Comparison of ENCODE assay signal across 12 cellular contexts in genomic region chr2:86039963-86040655, GRCh38.
A peak's percentile ranks its signal among the peaks of the same experiment; 100 is the strongest.
DNase-seq lines count a peak whose midpoint lies in the region; ATAC-seq lines count a peak whose summit lies in the region.
"Had no signal": no experiment of that assay in that cellular context is flagged by ENCODE, and none has a peak within 500 bp of the region (broad histone marks: within the 10 kb centered on the region; RNA-seq: fewer than 3 reads in every experiment).

No MANE protein-coding gene starts in this region.

- ATAC-seq in T-cell (replicated peaks in 1 of 4) (no peak), left lobe of liver (no peak), GM18907 (IDR thresholded peaks at IDR 0.05; ENCODE audit: unreplicated experiment) (no peak), GM21529 (IDR thresholded peaks at IDR 0.05; ENCODE audit: unreplicated experiment) (no peak)
- ATAC-seq in stimulated activated memory B cell treated with anti-CD40 and anti-IgM and Interleukin-4, amounts not matched to agents 10 μg/mL and 1 μg/mL and 100 μg/mL, for 72 hours = no peak

- H3K4me1 Mint-ChIP-seq in T-cell = peaks cover 69 to 74% (median 73%) of the 10 kb centered on the region in 3 donors
- peaks cover 45% of the 10 kb centered on the region for H3K4me1 Mint-ChIP-seq in stimulated activated memory B cell treated with anti-CD40 and anti-IgM and Interleukin-4, amounts not matched to agents 10 μg/mL and 1 μg/mL and 100 μg/mL, for 72 hours

- H3K36me3 Mint-ChIP-seq in T-cell = peaks cover 25% of the 10 kb centered on the region
- peaks cover 61% of the 10 kb centered on the region for H3K36me3 Mint-ChIP-seq in stimulated activated memory B cell treated with anti-CD40 and anti-IgM and Interleukin-4, amounts not matched to agents 10 μg/mL and 1 μg/mL and 100 μg/mL, for 72 hours

- peak overlapping the region in 1 of 3 donors; percentile 37 for H3K4me3 Mint-ChIP-seq in T-cell
- no peak overlapping the region for H3K4me3 Mint-ChIP-seq in stimulated activated memory B cell treated with anti-CD40 and anti-IgM and Interleukin-4, amounts not matched to agents 10 μg/mL and 1 μg/mL and 100 μg/mL, for 72 hours

- CTCF ChIA-PET in T-cell (lab: Charles Lee) = interaction anchor here in 1 of 2 donors (1.3 to 2.3 kb wide), 3 partner anchors 28 to 213 kb away, joined by 3 to 9 read pairs (median 7); no protein-coding TSS in a partner anchor

- no peaks in the 10 kb centered on the region for H3K27me3 Mint-ChIP-seq in T-cell
- no peaks in the 10 kb centered on the region for H3K27me3 Mint-ChIP-seq in stimulated activated memory B cell treated with anti-CD40 and anti-IgM and Interleukin-4, amounts not matched to agents 10 μg/mL and 1 μg/mL and 100 μg/mL, for 72 hours

- peak overlapping the region; percentile 99 for H3K27ac Mint-ChIP-seq in T-cell
- peak overlapping the region; percentile 93 for H3K27ac Mint-ChIP-seq in stimulated activated memory B cell treated with anti-CD40 and anti-IgM and Interleukin-4, amounts not matched to agents 10 μg/mL and 1 μg/mL and 100 μg/mL, for 72 hours

- H3K9me3 Mint-ChIP-seq in T-cell = no peaks in the 10 kb centered on the region
- no peaks in the 10 kb centered on the region for H3K9me3 Mint-ChIP-seq in stimulated activated memory B cell treated with anti-CD40 and anti-IgM and Interleukin-4, amounts not matched to agents 10 μg/mL and 1 μg/mL and 100 μg/mL, for 72 hours

- peak; percentile 60 for DNase-seq in activated effector memory CD4-positive, alpha-beta T cell treated with anti-CD3 and anti-CD28 coated beads, Interleukin-2, amount 50 U/mL, for 16 hours
- no peak for DNase-seq in activated effector memory CD4-positive, alpha-beta T cell treated with Interleukin-2 at 50 U/mL for 16 hours
- no peak for DNase-seq in T-cell
- DNase-seq in left lobe of liver (ENCODE audit: low spot score) = peak; percentile 33
- DNase-seq in NCI-H187 (lab: John Stamatoyannopoulos, UW) = no peak
- DNase-seq: ACHN, left ventricle myocardium inferior, NCI-H2171, SIG-M5 had no signal

- POLR2A ChIA-PET in T-cell (lab: Charles Lee) = interaction anchor here in 1 of 2 donors (0.6 kb wide), 1 partner anchor 685 kb away, joined by 3 read pairs; no protein-coding TSS in a partner anchor

Comparison
In these comparisons a context has a peak if more than half of its experiments do, and no peak if none do; other contexts are left out.
1. DNase-seq: peak in activated effector memory CD4-positive, alpha-beta T cell treated with anti-CD3 and anti-CD28 coated beads, Interleukin-2, amount 50 U/mL, for 16 hours (single experiment) and left lobe of liver (single experiment); none in activated effector memory CD4-positive, alpha-beta T cell treated with Interleukin-2 at 50 U/mL for 16 hours (single experiment), T-cell (0 of 34) and NCI-H187 (0 of 2).